ENCODE assay signal across 20 cellular contexts in the genomic region with DNA sequence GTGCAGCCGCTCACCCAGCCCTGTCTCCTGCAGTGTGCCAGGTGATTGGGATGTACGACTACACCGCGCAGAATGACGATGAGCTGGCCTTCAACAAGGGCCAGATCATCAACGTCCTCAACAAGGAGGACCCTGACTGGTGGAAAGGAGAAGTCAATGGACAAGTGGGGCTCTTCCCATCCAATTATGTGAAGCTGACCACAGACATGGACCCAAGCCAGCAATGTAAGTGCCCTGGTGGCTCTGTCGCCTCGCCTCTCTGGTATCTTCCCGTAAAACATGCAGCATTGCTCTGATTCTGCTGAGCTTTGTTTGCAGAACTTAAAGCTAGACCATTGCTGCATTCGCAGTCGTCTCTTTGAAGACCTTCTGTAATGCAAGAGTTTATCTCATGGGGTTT.
"Had no signal": no experiment of that assay in that cellular context is flagged by ENCODE, and none has a peak within 500 bp of the region (broad histone marks: within the 10 kb centered on the region; RNA-seq: fewer than 3 reads in every experiment).

No MANE protein-coding gene starts in this region.

- DNase-seq: activated CD4-positive, alpha-beta memory T cell treated with anti-CD3 and anti-CD28 coated beads, Interleukin-2, amount 10 ng/mL, durations not matched to agents 7 days and 5 days; activated CD4-positive, alpha-beta T cell treated with anti-CD3 and anti-CD28 coated beads for 48 hours; activated CD4-positive, CD25-positive, alpha-beta regulatory T cell; activated CD8-positive, alpha-beta memory T cell treated with anti-CD3 and anti-CD28 coated beads, Interleukin-2, amount 50 U/mL, for 4 hours; activated naive CD4-positive, alpha-beta T cell treated with anti-CD3 and anti-CD28 coated beads, Interleukin-2, amount 10 ng/mL, durations not matched to agents 7 days and 5 days; activated T-cell treated with anti-CD3 and anti-CD28 coated beads, Interleukin-2, amount 50 U/mL, for 4 hours; effector CD8-positive, alpha-beta T cell; heart right ventricle; mesenchymal stem cell; mucosa of descending colon; naive B cell; spleen; stimulated activated naive B cell treated with anti-CD40 and anti-IgM and Interleukin-4, amounts not matched to agents 10 μg/mL and 1 μg/mL and 100 μg/mL, for 72 hours; SW 1271; thyroid gland had no signal

- H3K4me3 ChIP-seq: ascending aorta, breast epithelium, esophagus muscularis mucosa, gastroesophageal sphincter, heart right ventricle, mucosa of descending colon, spleen, thyroid gland had no signal

- FAIRE-seq: urothelium cell line had no signal

- H3K27ac ChIP-seq: ascending aorta, breast epithelium, esophagus muscularis mucosa, gastroesophageal sphincter, thyroid gland had no signal

- H3K27me3 ChIP-seq: ascending aorta, breast epithelium, esophagus muscularis mucosa, gastroesophageal sphincter, heart right ventricle, spleen, thyroid gland had no signal

- H3K36me3 ChIP-seq: breast epithelium had no signal

- H3K9me3 ChIP-seq: ascending aorta, breast epithelium, esophagus muscularis mucosa, gastroesophageal sphincter, heart right ventricle, mucosa of descending colon, spleen, thyroid gland had no signal

- H3K4me1 ChIP-seq: breast epithelium, esophagus muscularis mucosa, gastroesophageal sphincter, spleen had no signal

- ATAC-seq: activated T-cell treated with anti-CD3 and anti-CD28 coated beads, Interleukin-2, amount 50 U/mL, for 4 hours; gastroesophageal sphincter; mucosa of descending colon; stimulated activated naive B cell treated with anti-CD40 and anti-IgM and Interleukin-4, amounts not matched to agents 10 μg/mL and 1 μg/mL and 100 μg/mL, for 72 hours had no signal
